ENCODE assay signal across 11 cellular contexts in the genomic region with DNA sequence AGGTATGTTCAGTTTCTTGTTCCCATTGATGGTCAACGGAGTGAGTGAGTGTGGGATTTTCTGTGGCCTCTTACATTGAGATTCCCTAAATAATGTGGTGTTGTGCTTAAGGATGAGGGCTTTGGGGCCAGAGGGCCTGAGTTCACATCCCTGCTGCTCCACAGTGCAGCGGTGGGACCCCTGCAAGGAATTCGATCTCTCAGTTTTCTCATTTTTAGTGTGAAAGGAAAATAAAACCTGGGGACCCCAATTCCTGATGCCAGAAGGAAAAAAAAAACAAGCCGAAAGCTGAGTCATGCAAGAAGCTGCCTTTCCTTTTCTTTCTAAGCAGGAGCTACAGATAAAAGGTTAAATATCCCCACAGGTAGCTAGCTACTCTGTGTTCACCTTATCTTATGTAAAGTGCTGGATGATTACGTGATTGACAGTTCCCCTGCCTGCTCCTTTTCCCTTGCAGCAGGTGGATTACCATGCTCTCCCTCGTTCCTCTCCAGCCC.
DNase-seq lines count a peak whose midpoint lies in the region; ATAC-seq, FAIRE-seq and TF ChIP-seq lines count a peak whose summit lies in the region.
"Had no signal": no experiment of that assay in that cellular context is flagged by ENCODE, and none has a peak within 500 bp of the region (broad histone marks: within the 10 kb centered on the region; RNA-seq: fewer than 3 reads in every experiment).

No MANE protein-coding gene starts in this region.

- H3K4me3 ChIP-seq in right cardiac atrium (ENCODE audit: low read length) (peak overlapping the region; percentile 34), astrocyte (ENCODE audit: insufficient read depth, low read depth, low read length) (peak overlapping the region; percentile 49), mucosa of stomach (ENCODE audit: low read length) (no peak overlapping the region), A673 (ENCODE audit: low read depth, low read length, poor library complexity, severe bottlenecking) (no peak overlapping the region)

- CTCF ChIA-PET in A673 (lab: Charles Lee), result no interaction called here
- CTCF ChIA-PET in HEK293T (lab: Yijun Ruan, JAX), result interaction anchor here (0.7 kb wide), 1 partner anchor 84 kb away, joined by 3 read pairs; no protein-coding TSS in a partner anchor

- no peak for ATAC-seq in right cardiac atrium
- ATAC-seq in Right ventricle myocardium inferior, result no peak
- ATAC-seq in GM21576 (IDR thresholded peaks at IDR 0.05; ENCODE audit: unreplicated experiment), result no peak

- no peak overlapping the region for H3K27ac ChIP-seq in right cardiac atrium (ENCODE audit: low read length)
- peak overlapping the region; percentile 42 for H3K27ac ChIP-seq in astrocyte (ENCODE audit: low read depth, low read length)
- no peak overlapping the region for H3K27ac ChIP-seq in A673 (ENCODE audit: low read depth, low read length, poor library complexity, severe bottlenecking)

- peaks cover 28% of the 10 kb centered on the region for H3K4me1 Mint-ChIP-seq in astrocyte (ENCODE audit: low read depth, unreplicated experiment)

- 76% methylated on average over 6 of the region's 6 CpGs for WGBS in right cardiac atrium

- peak overlapping the region; percentile 38 for H2AFZ ChIP-seq in astrocyte (ENCODE audit: low read depth, low read length)

- H3K27me3 ChIP-seq in right cardiac atrium (ENCODE audit: control insufficient read depth, insufficient read depth) (no peaks in the 10 kb centered on the region), astrocyte (ENCODE audit: insufficient read depth, low read length) (no peaks in the 10 kb centered on the region), mucosa of stomach (ENCODE audit: control insufficient read depth, insufficient read depth, low read length) (no peaks in the 10 kb centered on the region), A673 (replicated peaks; ENCODE audit: insufficient read depth, low read depth, low read length, poor library complexity) (no peaks in the 10 kb centered on the region)

- peaks cover 18% of the 10 kb centered on the region for H3K36me3 Mint-ChIP-seq in astrocyte (ENCODE audit: low read depth, unreplicated experiment)

- FAIRE-seq in astrocyte (lab: Jason Lieb, UNC), result no peak

- no peaks in the 10 kb centered on the region for H3K79me2 ChIP-seq in astrocyte (ENCODE audit: insufficient read depth, low read length)

- peak overlapping the region; percentile 65 for H3K9ac ChIP-seq in astrocyte (ENCODE audit: low read length)
- H3K9ac ChIP-seq in mucosa of stomach (ENCODE audit: low read length), result peak overlapping the region; percentile 49

- BruUV-seq in A673 (replicated peaks; lab: Mats Ljungman, UMichigan), result no TSS peak

- H3K27ac Mint-ChIP-seq in astrocyte (ENCODE audit: unreplicated experiment), result peak overlapping the region; percentile 21

- no peaks in the 10 kb centered on the region for H3K36me3 ChIP-seq in astrocyte (ENCODE audit: insufficient read depth, low read length)
- H3K36me3 ChIP-seq in mucosa of stomach (ENCODE audit: control insufficient read depth, insufficient read depth, low read length), result no peaks in the 10 kb centered on the region
- no peaks in the 10 kb centered on the region for H3K36me3 ChIP-seq in A673 (ENCODE audit: insufficient read depth, low read length, poor library complexity, severe bottlenecking)

- H3K4me3 Mint-ChIP-seq in astrocyte (ENCODE audit: unreplicated experiment), result no peak overlapping the region
- H3K4me3 Mint-ChIP-seq: neural crest cell had no signal

- intact Hi-C loops in right cardiac atrium (cut with DNase I) (no loop called here), Right ventricle myocardium inferior (cut with DNase I) (no loop called here), A673 (cut with micrococcal nuclease; ENCODE audit: unreplicated experiment) (no loop called here)

- POLR2A ChIA-PET in A673 (lab: Charles Lee; ENCODE audit: low non-redundant PET), result no interaction called here
- POLR2A ChIA-PET in HEK293T (lab: Yijun Ruan, JAX), result no interaction called here

- DNase-seq in right cardiac atrium (no peak), Right ventricle myocardium inferior (ENCODE audit: missing footprints) (no peak), astrocyte (ENCODE audit: low read depth) (no peak), NCI-H226 (no peak), A673 (ENCODE audit: low spot score) (no peak), HEK293T (ENCODE audit: extremely low spot score) (no peak)
- DNase-seq: activated CD4-positive, alpha-beta T cell treated with anti-CD3 and anti-CD28 coated beads for 1 hour; NCI-H446 had no signal

- H3K4me1 ChIP-seq in right cardiac atrium (ENCODE audit: control insufficient read depth, insufficient read depth, low read length) (peaks cover 3% of the 10 kb centered on the region), astrocyte (ENCODE audit: insufficient read depth, low read length) (peaks cover 24% of the 10 kb centered on the region), mucosa of stomach (ENCODE audit: control insufficient read depth, insufficient read depth, low read length) (peaks cover 22% of the 10 kb centered on the region), A673 (ENCODE audit: insufficient read depth, low read length, poor library complexity, severe bottlenecking) (no peaks in the 10 kb centered on the region)

- H4K20me1 ChIP-seq in astrocyte (ENCODE audit: insufficient read depth, low read length), result no peaks in the 10 kb centered on the region

- peak overlapping the region; percentile 82 for H3K4me2 ChIP-seq in astrocyte (ENCODE audit: low read length)

- no peaks in the 10 kb centered on the region for H3K9me3 Mint-ChIP-seq in astrocyte (ENCODE audit: unreplicated experiment)
- H3K9me3 Mint-ChIP-seq: neural crest cell had no signal

- H3K27me3 Mint-ChIP-seq in astrocyte (ENCODE audit: low read depth, unreplicated experiment), result no peaks in the 10 kb centered on the region

- H3K9me3 ChIP-seq in right cardiac atrium (ENCODE audit: control insufficient read depth, low read length) (no peaks in the 10 kb centered on the region), astrocyte (ENCODE audit: insufficient read depth, low read depth, low read length) (no peaks in the 10 kb centered on the region), mucosa of stomach (ENCODE audit: control insufficient read depth, low read length) (no peaks in the 10 kb centered on the region), A673 (ENCODE audit: low read depth, low read length, poor library complexity, severe bottlenecking) (no peaks in the 10 kb centered on the region)

- TF ChIP-seq CTCF in astrocyte (IDR thresholded peaks at IDR 0.05; ENCODE audit: insufficient read depth, low read depth, low read length) (no peak), A673 (conservative IDR thresholded peaks at IDR 0.05; ENCODE audit: low read depth, low read length) (no peak)

TF ChIP-seq in HEK293T, 16 proteins besides CTCF, POLR2A, EP300 and RAD21:
- TF ChIP-seq PKNOX1 (IDR thresholded peaks at IDR 0.05) (no peak), NFRKB (IDR thresholded peaks at IDR 0.05) (no peak), FOXA1 (IDR thresholded peaks at IDR 0.05) (no peak), ZNF384 (IDR thresholded peaks at IDR 0.05) (no peak), TARDBP (IDR thresholded peaks at IDR 0.05) (no peak), FOXM1 (IDR thresholded peaks at IDR 0.05; ENCODE audit: borderline replicate concordance) (no peak), SUZ12 (IDR thresholded peaks at IDR 0.05) (no peak), CTBP1 (IDR thresholded peaks at IDR 0.05; ENCODE audit: borderline replicate concordance) (no peak), ARNT (IDR thresholded peaks at IDR 0.05) (no peak), L3MBTL2 (conservative IDR thresholded peaks at IDR 0.05) (no peak), BHLHE40 (IDR thresholded peaks at IDR 0.05; ENCODE audit: borderline replicate concordance) (no peak), LEF1 (IDR thresholded peaks at IDR 0.05; ENCODE audit: borderline replicate concordance) (no peak), FOXK2 (IDR thresholded peaks at IDR 0.05) (no peak), ELF4 (IDR thresholded peaks at IDR 0.05) (no peak), HDGF (IDR thresholded peaks at IDR 0.05; ENCODE audit: borderline replicate concordance) (no peak)

Comparison
In these comparisons a context has a peak if more than half of its experiments do, and no peak if none do; other contexts are left out.
1. H3K4me3 ChIP-seq: peak in right cardiac atrium (single experiment) and astrocyte (single experiment); none in mucosa of stomach (single experiment) and A673 (single experiment).